8 cellular contexts compared by ENCODE assay signal in the genomic region with DNA sequence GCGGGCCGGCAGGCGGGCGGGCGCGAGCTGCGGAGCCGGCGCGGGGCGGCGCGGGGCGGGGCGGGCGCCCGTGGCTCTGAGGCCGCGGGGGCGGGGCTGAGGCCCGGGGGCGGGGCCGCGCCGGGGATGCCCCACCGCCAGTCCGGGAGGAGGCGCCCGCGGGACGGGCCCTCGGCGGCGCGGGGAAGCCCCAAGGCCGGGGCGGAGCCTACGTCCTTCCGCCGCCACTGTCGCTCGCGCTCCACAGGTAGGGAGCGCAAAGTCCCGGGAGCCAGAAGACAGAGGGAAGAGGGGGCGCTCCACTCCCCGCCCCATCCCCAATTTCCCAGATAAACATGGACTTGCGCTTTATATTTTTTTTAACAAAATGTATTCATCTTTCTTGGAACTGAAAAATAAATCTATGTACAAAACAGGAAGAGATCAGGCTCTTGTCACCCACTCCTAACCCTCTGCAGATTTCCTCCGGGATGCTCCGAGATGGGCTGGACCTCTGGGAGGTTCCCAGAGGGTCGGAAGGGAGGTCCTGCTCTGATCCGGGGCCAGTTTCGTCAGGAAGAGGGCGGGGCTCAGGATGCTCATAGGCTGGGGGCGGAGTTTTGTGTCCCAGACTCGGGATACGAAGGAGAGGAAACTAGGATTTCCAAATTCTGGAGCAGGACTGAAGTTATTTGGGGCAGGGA. TPM values are rescaled to one million over a fixed set of nuclear protein-coding genes. Genes with fewer than 3 reads are reported as not detected.
DNase-seq lines count a peak whose midpoint lies in the region; ATAC-seq, FAIRE-seq and TF ChIP-seq lines count a peak whose summit lies in the region.

A gene (minus strand): TSS at position 52 of the 683 bp plus-strand sequence. CDS start 65 bp downstream, outside the sequence.

- TF ChIP-seq CTCF in GM13977 (IDR thresholded peaks at IDR 0.05; ENCODE audit: extremely low read depth, insufficient read depth, missing control alignments) (peak; percentile 27), kidney (IDR thresholded peaks at IDR 0.05; ENCODE audit: borderline replicate concordance, extremely low read depth, insufficient read depth) (no peak)

- H3K9me3 ChIP-seq in kidney (ENCODE audit: control insufficient read depth in 1 of 2, low read length in 2 of 2), result no peaks in the 10 kb centered on the region

- H3K36me3 ChIP-seq in kidney (ENCODE audit: control insufficient read depth in 1 of 2, insufficient read depth in 2 of 2, low read length in 2 of 2), result peaks cover 6 to 11% of the 10 kb centered on the region in 2 donors

- in situ Hi-C loops in GM13977 (cut with MboI; ENCODE audit: low pct_unique_long_range_greater_than_20kb, low sequenced_read_pairs, unreplicated experiment), result no loop called here

- DNase-seq in GM13977 (ENCODE audit: low spot score) (peak; percentile 99), NCI-H2227 (lab: John Stamatoyannopoulos, UW; ENCODE audit: unreplicated experiment) (peak; percentile 94), cerebellar cortex (ENCODE audit: low spot score) (peak; percentile 87), kidney (peak; percentile 93)
- peak; percentile 92 for DNase-seq in activated CD4-positive, CD25-positive, alpha-beta regulatory T cell treated with anti-CD3 and anti-CD28 coated beads, Interleukin-2, amount 50 U/mL, for 72 hours
- peak; percentile 62 to 83 (median 70) for DNase-seq in stimulated activated CD4-positive, alpha-beta T cell treated with anti-CD3 and anti-CD28 coated beads, Interleukin-12 subunit alpha, Interleukin-12 subunit beta, amount 100 ng/mL, for 48 hours (ENCODE audit: low read depth in 2 of 3, low spot score in 1 of 3)

- no peak for FAIRE-seq in kidney (lab: Jason Lieb, UNC)

- peak within 1 kb of the TSS; percentile 80 to 84 for H3K27ac ChIP-seq in kidney (ENCODE audit: low read depth in 2 of 2, low read length in 2 of 2)

- H3K4me1 ChIP-seq in kidney (ENCODE audit: control insufficient read depth in 1 of 2, insufficient read depth in 1 of 2, low read depth in 1 of 2, low read length in 2 of 2), result peaks cover 9 to 12% of the 10 kb centered on the region in 2 donors

- H3K9ac ChIP-seq in kidney (ENCODE audit: low read length in 2 of 2), result peak within 1 kb of the TSS; percentile 45 to 68

- intact Hi-C loops in kidney (cut with DNase I), result no loop called here

- ATAC-seq in HG03066 (IDR thresholded peaks at IDR 0.05; ENCODE audit: low read depth, unreplicated experiment) (peak; percentile 50), HG02884 (IDR thresholded peaks at IDR 0.05; ENCODE audit: unreplicated experiment) (no peak)

- peak within 1 kb of the TSS; percentile 69 to 75 for H3K4me3 ChIP-seq in kidney (ENCODE audit: low read length in 2 of 2)

RNA-seq across cellular contexts. Expression of the gene that starts here (rescaled TPM):
- 12.5 TPM for total RNA-seq in kidney
- 15.4 TPM for polyA plus RNA-seq in kidney (ENCODE audit: insufficient read depth, low read depth, low replicate concordance)
